ENCODE assay signal across 12 cellular contexts in the genomic region with DNA sequence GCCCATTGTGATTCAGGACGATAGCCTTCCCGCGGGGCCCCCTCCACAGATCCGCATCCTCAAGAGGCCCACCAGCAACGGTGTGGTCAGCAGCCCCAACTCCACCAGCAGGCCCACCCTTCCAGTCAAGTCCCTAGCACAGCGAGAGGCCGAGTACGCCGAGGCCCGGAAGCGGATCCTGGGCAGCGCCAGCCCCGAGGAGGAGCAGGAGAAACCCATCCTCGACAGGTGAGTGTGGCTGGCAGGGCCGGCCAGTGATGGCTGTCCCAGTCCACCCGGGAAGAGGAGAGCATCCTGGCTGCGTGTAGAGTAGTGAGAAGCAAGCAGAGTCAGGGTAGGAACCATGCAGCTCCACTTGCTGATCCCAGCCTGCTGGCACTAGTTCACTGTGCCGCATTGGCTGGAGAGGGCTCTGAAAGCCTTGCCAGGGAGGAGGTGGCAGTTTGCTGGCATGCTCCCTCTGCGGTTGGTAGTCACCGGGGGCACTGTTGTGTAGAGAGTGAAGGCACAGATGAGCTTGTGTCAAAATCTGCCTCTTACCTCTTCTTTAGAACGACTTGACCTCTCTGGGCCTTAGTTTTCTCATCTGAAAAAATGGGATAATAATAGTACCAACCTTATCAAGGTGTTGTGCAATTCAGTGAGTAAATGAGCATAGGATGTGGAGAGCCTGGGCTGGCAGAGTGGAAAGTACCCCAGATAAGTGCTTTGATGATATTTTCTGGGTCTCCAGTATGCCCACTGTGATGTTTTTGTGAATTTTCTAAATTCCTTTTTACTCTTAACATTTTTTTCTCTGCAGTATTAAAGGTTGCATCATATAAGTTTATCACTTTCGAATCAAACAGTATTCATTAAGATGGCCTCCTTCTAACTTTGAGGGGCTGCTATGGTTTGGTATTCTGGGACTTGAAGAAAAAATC. TPM values are rescaled to one million over a fixed set of nuclear protein-coding genes. Genes with fewer than 3 reads are reported as not detected.
DNase-seq lines count a peak whose midpoint lies in the region; ATAC-seq and TF ChIP-seq lines count a peak whose summit lies in the region.
"Had no signal": no experiment of that assay in that cellular context is flagged by ENCODE, and none has a peak within 500 bp of the region (broad histone marks: within the 10 kb centered on the region; RNA-seq: fewer than 3 reads in every experiment).

No MANE protein-coding gene starts in this region.

- H3K9me3 ChIP-seq in uterus, result no peaks in the 10 kb centered on the region

- TF ChIP-seq CTCF in uterus (IDR thresholded peaks at IDR 0.05), result no peak

- intact Hi-C loops in uterus (cut with DNase I; ENCODE audit: low total_unique reads), result no loop called here

- no peak overlapping the region for H3K4me3 Mint-ChIP-seq in activated T-cell treated with anti-CD3 and anti-CD28 coated beads, Interleukin-2, amount 50 U/mL, for 24 hours
- H3K4me3 Mint-ChIP-seq in activated naive CD8-positive, alpha-beta T cell treated with anti-CD3 and anti-CD28 coated beads for 36 hours, result no peak overlapping the region
- H3K4me3 Mint-ChIP-seq in stimulated activated naive B cell treated with anti-CD40 and anti-IgM and Interleukin-4, amounts not matched to agents 10 μg/mL and 1 μg/mL and 100 μg/mL, for 72 hours, result no peak overlapping the region
- H3K4me3 Mint-ChIP-seq: nephron had no signal

- H3K36me3 Mint-ChIP-seq in activated T-cell treated with anti-CD3 and anti-CD28 coated beads, Interleukin-2, amount 50 U/mL, for 24 hours (ENCODE audit: low read depth), result peaks cover 86% of the 10 kb centered on the region
- H3K36me3 Mint-ChIP-seq in activated naive CD8-positive, alpha-beta T cell treated with anti-CD3 and anti-CD28 coated beads for 36 hours, result peaks cover 23% of the 10 kb centered on the region
- H3K36me3 Mint-ChIP-seq in stimulated activated naive B cell treated with anti-CD40 and anti-IgM and Interleukin-4, amounts not matched to agents 10 μg/mL and 1 μg/mL and 100 μg/mL, for 72 hours, result peaks cover 38 to 53% of the 10 kb centered on the region in 2 donors

- peaks cover 54% of the 10 kb centered on the region for H3K4me1 Mint-ChIP-seq in activated T-cell treated with anti-CD3 and anti-CD28 coated beads, Interleukin-2, amount 50 U/mL, for 24 hours (ENCODE audit: low read depth)
- peaks cover 56% of the 10 kb centered on the region for H3K4me1 Mint-ChIP-seq in activated naive CD8-positive, alpha-beta T cell treated with anti-CD3 and anti-CD28 coated beads for 36 hours
- H3K4me1 Mint-ChIP-seq in stimulated activated naive B cell treated with anti-CD40 and anti-IgM and Interleukin-4, amounts not matched to agents 10 μg/mL and 1 μg/mL and 100 μg/mL, for 72 hours, result peaks cover 50 to 66% of the 10 kb centered on the region in 2 donors

- no peaks in the 10 kb centered on the region for H3K27me3 Mint-ChIP-seq in activated T-cell treated with anti-CD3 and anti-CD28 coated beads, Interleukin-2, amount 50 U/mL, for 24 hours
- H3K27me3 Mint-ChIP-seq in activated naive CD8-positive, alpha-beta T cell treated with anti-CD3 and anti-CD28 coated beads for 36 hours, result no peaks in the 10 kb centered on the region
- H3K27me3 Mint-ChIP-seq in stimulated activated naive B cell treated with anti-CD40 and anti-IgM and Interleukin-4, amounts not matched to agents 10 μg/mL and 1 μg/mL and 100 μg/mL, for 72 hours, result no peaks in the 10 kb centered on the region

- TF ChIP-seq POLR2A in uterus (IDR thresholded peaks at IDR 0.05), result no peak

- peak overlapping the region; percentile 90 for H3K27ac Mint-ChIP-seq in activated T-cell treated with anti-CD3 and anti-CD28 coated beads, Interleukin-2, amount 50 U/mL, for 24 hours
- H3K27ac Mint-ChIP-seq in activated naive CD8-positive, alpha-beta T cell treated with anti-CD3 and anti-CD28 coated beads for 36 hours, result peak overlapping the region; percentile 90
- peak overlapping the region; percentile 89 for H3K27ac Mint-ChIP-seq in stimulated activated naive B cell treated with anti-CD40 and anti-IgM and Interleukin-4, amounts not matched to agents 10 μg/mL and 1 μg/mL and 100 μg/mL, for 72 hours

- ATAC-seq in left lobe of liver (peak; percentile 43), HG03565 (IDR thresholded peaks at IDR 0.05; ENCODE audit: unreplicated experiment) (no peak)
- ATAC-seq in stimulated activated naive B cell treated with anti-CD40 and anti-IgM and Interleukin-4, amounts not matched to agents 10 μg/mL and 1 μg/mL and 100 μg/mL, for 72 hours (replicated peaks), result no peak

- H3K4me1 ChIP-seq in uterus, result peaks cover 5 to 14% of the 10 kb centered on the region in 2 donors

- H3K9me3 Mint-ChIP-seq in activated T-cell treated with anti-CD3 and anti-CD28 coated beads, Interleukin-2, amount 50 U/mL, for 24 hours, result no peaks in the 10 kb centered on the region
- H3K9me3 Mint-ChIP-seq in activated naive CD8-positive, alpha-beta T cell treated with anti-CD3 and anti-CD28 coated beads for 36 hours, result no peaks in the 10 kb centered on the region
- H3K9me3 Mint-ChIP-seq in stimulated activated naive B cell treated with anti-CD40 and anti-IgM and Interleukin-4, amounts not matched to agents 10 μg/mL and 1 μg/mL and 100 μg/mL, for 72 hours, result no peaks in the 10 kb centered on the region
- H3K9me3 Mint-ChIP-seq: nephron had no signal

- peak overlapping the region in 1 of 2 donors; percentile 26 for H3K27ac ChIP-seq in uterus

- H3K36me3 ChIP-seq in uterus, result no peaks in the 10 kb centered on the region

- no peak for DNase-seq in activated T-cell treated with anti-CD3 and anti-CD28 coated beads, Interleukin-2, amount 50 U/mL, for 24 hours
- DNase-seq in activated T-cell treated with anti-CD3 and anti-CD28 coated beads for 4 hours (no peak), left lobe of liver (ENCODE audit: low spot score) (no peak), AG08395 (ENCODE audit: low spot score) (no peak), uterus (no peak)
- DNase-seq in activated naive CD8-positive, alpha-beta T cell treated with anti-CD3 and anti-CD28 coated beads for 36 hours, result no peak
- DNase-seq in stimulated activated naive B cell treated with anti-CD40 and anti-IgM and Interleukin-4, amounts not matched to agents 10 μg/mL and 1 μg/mL and 100 μg/mL, for 72 hours, result no peak
- DNase-seq: activated CD4-positive, alpha-beta T cell treated with anti-CD3 and anti-CD28 coated beads for 48 hours; SIG-M5; stimulated activated CD4-positive, alpha-beta T cell treated with anti-CD3 and anti-CD28 coated beads, Interleukin-15, amount 100 ng/mL, for 24 hours had no signal

- no peaks in the 10 kb centered on the region for H3K27me3 ChIP-seq in uterus

- no peak overlapping the region for H3K4me3 ChIP-seq in uterus

RNA-seq across cellular contexts. Expression of gene SZRD1, which starts 26.5 kb away (rescaled TPM):
- total RNA-seq in activated naive CD8-positive, alpha-beta T cell treated with anti-CD3 and anti-CD28 coated beads for 36 hours, result 100 to 1,000 TPM; 190 to 196 TPM
- 42.1 TPM for total RNA-seq in left lobe of liver
- total RNA-seq in uterus, result 100 to 1,000 TPM in 1 of 4 donors, 10 to 100 TPM in 3; 24.4 to 126 (median 47.2) TPM

RNA-seq across cellular contexts. Expression of gene FBXO42, which starts 41.2 kb away (rescaled TPM):
- total RNA-seq in activated naive CD8-positive, alpha-beta T cell treated with anti-CD3 and anti-CD28 coated beads for 36 hours, result 10 to 100 TPM; 14.6 to 17.7 TPM
- total RNA-seq in left lobe of liver (9.0 TPM), uterus (10 to 100 TPM; 21.0 to 30.3 (median 23.0) TPM)

RNA-seq across cellular contexts. Expression of gene SPATA21, which starts 43.7 kb away (rescaled TPM):
- not detected for total RNA-seq in activated naive CD8-positive, alpha-beta T cell treated with anti-CD3 and anti-CD28 coated beads for 36 hours
- total RNA-seq in left lobe of liver (not detected), uterus (under 1 TPM in 1 of 4 donors, not detected in 3; 0.27 TPM)

RNA-seq across cellular contexts. Expression of gene NECAP2, which starts 47.0 kb away (rescaled TPM):
- 10 to 100 TPM; 52.5 to 54.9 TPM for total RNA-seq in activated naive CD8-positive, alpha-beta T cell treated with anti-CD3 and anti-CD28 coated beads for 36 hours
- total RNA-seq in left lobe of liver (17.8 TPM), uterus (10 to 100 TPM; 36.0 to 60.1 (median 38.6) TPM)
